ENCODE assay signal across 8 cellular contexts in genomic region chr1:112956503-112957132, GRCh38. TPM values are rescaled to one million over a fixed set of nuclear protein-coding genes. Genes with fewer than 3 reads are reported as not detected.
A peak's percentile ranks its signal among the peaks of the same experiment; 100 is the strongest.
DNase-seq lines count a peak whose midpoint lies in the region; ATAC-seq and TF ChIP-seq lines count a peak whose summit lies in the region.

No MANE protein-coding gene starts in this region.

- peak overlapping the region; percentile 91 to 94 for H3K27ac ChIP-seq in lung (ENCODE audit: low read depth in 1 of 2, low read length in 1 of 2)

- H3K4me1 ChIP-seq in lung (ENCODE audit: control insufficient read depth in 2 of 2, insufficient read depth in 2 of 2, low read length in 2 of 2), result peaks cover 8 to 9% of the 10 kb centered on the region in 2 donors

- H3K4me3 ChIP-seq in lung, result peak overlapping the region; percentile 79

- no peaks in the 10 kb centered on the region for H3K9me3 ChIP-seq in lung (ENCODE audit: control insufficient read depth in 2 of 2, insufficient read depth in 1 of 2, low read length in 1 of 2)

- peak; percentile 7 for DNase-seq in T follicular helper cell (ENCODE audit: low read depth)
- peak; percentile 50 for DNase-seq in cerebellar cortex (ENCODE audit: low spot score)
- peak; percentile 29 for DNase-seq in lung (ENCODE audit: low spot score)
- peak; percentile 16 to 33 (median 16) for DNase-seq in stimulated activated CD4-positive, alpha-beta T cell treated with anti-CD3 and anti-CD28 coated beads, TNF-alpha, amount 100 ng/mL, for 4 hours (ENCODE audit: low read depth in 3 of 3)
- no peak for DNase-seq in NCI-H510A (lab: John Stamatoyannopoulos, UW)
- DNase-seq in DMS153 (lab: John Stamatoyannopoulos, UW), result no peak

- no peaks in the 10 kb centered on the region for H3K27me3 ChIP-seq in lung (ENCODE audit: control insufficient read depth, insufficient read depth)

- no peak for TF ChIP-seq CTCF in lung (IDR thresholded peaks at IDR 0.05; ENCODE audit: control extremely low read depth, extremely low read depth)

- 9 to 10% methylated on average over 41 of the region's 41 CpGs for WGBS in lung, 2 donors

- ATAC-seq in GM18858 (IDR thresholded peaks at IDR 0.05; ENCODE audit: unreplicated experiment) (peak; percentile 0), HG02884 (IDR thresholded peaks at IDR 0.05; ENCODE audit: unreplicated experiment) (peak; percentile 2), lung (ENCODE audit: insufficient read depth, low FRiP score) (no peak)

- H3K36me3 ChIP-seq in lung (ENCODE audit: control insufficient read depth in 2 of 2, insufficient read depth in 2 of 2, low read length in 2 of 2), result no peaks in the 10 kb centered on the region

RNA-seq across cellular contexts. Expression of gene SLC16A1, which starts 0.6 kb away (rescaled TPM):
- total RNA-seq in lung, result 10 to 100 TPM in 1 of 2 donors, 1 to 10 TPM in 1; 10.0 to 27.6 TPM
- 1 to 10 TPM; 2.4 to 6.4 TPM for polyA plus RNA-seq in lung

Comparison
In these comparisons a context has a peak if more than half of its experiments do, and no peak if none do; other contexts are left out.
1. DNase-seq: peak in T follicular helper cell (single experiment), cerebellar cortex (single experiment), lung (single experiment) and stimulated activated CD4-positive, alpha-beta T cell treated with anti-CD3 and anti-CD28 coated beads, TNF-alpha, amount 100 ng/mL, for 4 hours (3 of 3); none in NCI-H510A (single experiment) and DMS153 (single experiment).